1 cellular context compared by ENCODE assay signal in the genomic region with DNA sequence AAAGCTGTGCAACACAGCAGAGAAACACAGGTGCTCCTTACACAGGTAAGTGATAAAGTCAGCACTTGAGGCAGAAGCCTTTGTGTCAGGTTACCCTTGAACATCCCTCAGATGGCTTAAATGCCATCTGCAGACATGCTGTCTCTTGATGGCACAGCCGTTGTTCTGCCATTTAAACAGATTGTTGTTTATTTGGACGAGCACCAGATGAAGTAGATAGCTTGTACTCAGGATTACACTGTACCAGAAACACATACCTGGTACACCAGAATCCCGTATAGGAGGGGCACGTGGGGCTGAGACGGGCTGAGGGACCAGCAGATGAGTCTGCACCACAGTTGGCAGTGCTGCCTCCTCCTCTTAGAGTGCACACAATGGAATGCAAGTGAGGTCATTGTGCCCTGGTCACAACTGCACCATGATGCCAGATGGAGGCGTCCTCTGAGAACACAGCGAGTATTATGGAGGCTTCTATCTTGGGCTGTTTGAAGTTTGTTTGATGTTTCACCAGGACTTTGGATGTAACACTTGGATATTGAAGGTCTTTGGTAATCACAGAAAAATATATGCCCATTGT.
TF ChIP-seq lines count a peak whose summit lies in the region.

No MANE protein-coding gene starts in this region.

TF ChIP-seq in HepG2, 621 proteins besides CTCF, POLR2A, EP300 and RAD21 (continued from another document):
- TF ChIP-seq, protein P1, sequence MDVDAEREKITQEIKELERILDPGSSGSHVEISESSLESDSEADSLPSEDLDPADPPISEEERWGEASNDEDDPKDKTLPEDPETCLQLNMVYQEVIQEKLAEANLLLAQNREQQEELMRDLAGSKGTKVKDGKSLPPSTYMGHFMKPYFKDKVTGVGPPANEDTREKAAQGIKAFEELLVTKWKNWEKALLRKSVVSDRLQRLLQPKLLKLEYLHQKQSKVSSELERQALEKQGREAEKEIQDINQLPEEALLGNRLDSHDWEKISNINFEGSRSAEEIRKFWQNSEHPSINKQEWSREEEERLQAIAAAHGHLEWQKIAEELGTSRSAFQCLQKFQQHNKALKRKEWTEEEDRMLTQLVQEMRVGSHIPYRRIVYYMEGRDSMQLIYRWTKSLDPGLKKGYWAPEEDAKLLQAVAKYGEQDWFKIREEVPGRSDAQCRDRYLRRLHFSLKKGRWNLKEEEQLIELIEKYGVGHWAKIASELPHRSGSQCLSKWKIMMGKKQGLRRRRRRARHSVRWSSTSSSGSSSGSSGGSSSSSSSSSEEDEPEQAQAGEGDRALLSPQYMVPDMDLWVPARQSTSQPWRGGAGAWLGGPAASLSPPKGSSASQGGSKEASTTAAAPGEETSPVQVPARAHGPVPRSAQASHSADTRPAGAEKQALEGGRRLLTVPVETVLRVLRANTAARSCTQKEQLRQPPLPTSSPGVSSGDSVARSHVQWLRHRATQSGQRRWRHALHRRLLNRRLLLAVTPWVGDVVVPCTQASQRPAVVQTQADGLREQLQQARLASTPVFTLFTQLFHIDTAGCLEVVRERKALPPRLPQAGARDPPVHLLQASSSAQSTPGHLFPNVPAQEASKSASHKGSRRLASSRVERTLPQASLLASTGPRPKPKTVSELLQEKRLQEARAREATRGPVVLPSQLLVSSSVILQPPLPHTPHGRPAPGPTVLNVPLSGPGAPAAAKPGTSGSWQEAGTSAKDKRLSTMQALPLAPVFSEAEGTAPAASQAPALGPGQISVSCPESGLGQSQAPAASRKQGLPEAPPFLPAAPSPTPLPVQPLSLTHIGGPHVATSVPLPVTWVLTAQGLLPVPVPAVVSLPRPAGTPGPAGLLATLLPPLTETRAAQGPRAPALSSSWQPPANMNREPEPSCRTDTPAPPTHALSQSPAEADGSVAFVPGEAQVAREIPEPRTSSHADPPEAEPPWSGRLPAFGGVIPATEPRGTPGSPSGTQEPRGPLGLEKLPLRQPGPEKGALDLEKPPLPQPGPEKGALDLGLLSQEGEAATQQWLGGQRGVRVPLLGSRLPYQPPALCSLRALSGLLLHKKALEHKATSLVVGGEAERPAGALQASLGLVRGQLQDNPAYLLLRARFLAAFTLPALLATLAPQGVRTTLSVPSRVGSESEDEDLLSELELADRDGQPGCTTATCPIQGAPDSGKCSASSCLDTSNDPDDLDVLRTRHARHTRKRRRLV (CRISPR knock-in tag; IDR thresholded peaks at IDR 0.05): no peak
- TF ChIP-seq JUNB (CRISPR knock-in tag; IDR thresholded peaks at IDR 0.05; ENCODE audit: borderline replicate concordance) (no peak), MYNN (CRISPR knock-in tag; IDR thresholded peaks at IDR 0.05; ENCODE audit: low read depth) (no peak), HMGA1 (CRISPR knock-in tag; conservative IDR thresholded peaks at IDR 0.05) (no peak), SRSF4 (IDR thresholded peaks at IDR 0.05; ENCODE audit: low read depth, low read length, poor library complexity, severe bottlenecking) (no peak), ETV6 (CRISPR knock-in tag; conservative IDR thresholded peaks at IDR 0.05) (no peak), ZNF207 (IDR thresholded peaks at IDR 0.05; ENCODE audit: borderline replicate concordance) (no peak), SATB2 (CRISPR knock-in tag; IDR thresholded peaks at IDR 0.05) (no peak), FOXK2 (IDR thresholded peaks at IDR 0.05) (no peak), ZNF552 (CRISPR knock-in tag; IDR thresholded peaks at IDR 0.05; ENCODE audit: borderline replicate concordance) (no peak)
- TF ChIP-seq, protein P2, sequence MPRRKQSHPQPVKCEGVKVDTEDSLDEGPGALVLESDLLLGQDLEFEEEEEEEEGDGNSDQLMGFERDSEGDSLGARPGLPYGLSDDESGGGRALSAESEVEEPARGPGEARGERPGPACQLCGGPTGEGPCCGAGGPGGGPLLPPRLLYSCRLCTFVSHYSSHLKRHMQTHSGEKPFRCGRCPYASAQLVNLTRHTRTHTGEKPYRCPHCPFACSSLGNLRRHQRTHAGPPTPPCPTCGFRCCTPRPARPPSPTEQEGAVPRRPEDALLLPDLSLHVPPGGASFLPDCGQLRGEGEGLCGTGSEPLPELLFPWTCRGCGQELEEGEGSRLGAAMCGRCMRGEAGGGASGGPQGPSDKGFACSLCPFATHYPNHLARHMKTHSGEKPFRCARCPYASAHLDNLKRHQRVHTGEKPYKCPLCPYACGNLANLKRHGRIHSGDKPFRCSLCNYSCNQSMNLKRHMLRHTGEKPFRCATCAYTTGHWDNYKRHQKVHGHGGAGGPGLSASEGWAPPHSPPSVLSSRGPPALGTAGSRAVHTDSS (CRISPR knock-in tag; conservative IDR thresholded peaks at IDR 0.05): no peak
